In genomic region chr6:105069821-105070445, GRCh38 we compare ENCODE assay signal across 25 cellular contexts.
DNase-seq lines count a peak whose midpoint lies in the region; ATAC-seq, FAIRE-seq and TF ChIP-seq lines count a peak whose summit lies in the region.
"Had no signal": no experiment of that assay in that cellular context is flagged by ENCODE, and none has a peak within 500 bp of the region (broad histone marks: within the 10 kb centered on the region; RNA-seq: fewer than 3 reads in every experiment).

No MANE protein-coding gene starts in this region.

- no peaks in the 10 kb centered on the region for H3K9me3 Mint-ChIP-seq in H9
- H3K9me3 Mint-ChIP-seq in type B pancreatic cell = no peaks in the 10 kb centered on the region
- H3K9me3 Mint-ChIP-seq: activated naive CD8-positive, alpha-beta T cell treated with anti-CD3 and anti-CD28 coated beads, Interleukin-2, amount 50 U/mL, for 24 hours; CD4-positive, alpha-beta memory T cell; stimulated activated memory B cell treated with anti-CD40 and anti-IgM and Interleukin-4, amounts not matched to agents 10 μg/mL and 1 μg/mL and 100 μg/mL, for 72 hours had no signal

- no peaks in the 10 kb centered on the region for H3K79me1 ChIP-seq in H9 (ENCODE audit: insufficient read depth, low read depth, low read length, poor library complexity, severe bottlenecking)

- H3K27ac Mint-ChIP-seq in H9 (peak overlapping the region in 2 of 3 experiments; percentile 25 to 57; a peak in 2 of 7 replicates), type B pancreatic cell (peak overlapping the region; percentile 12)
- H3K27ac Mint-ChIP-seq: activated naive CD8-positive, alpha-beta T cell treated with anti-CD3 and anti-CD28 coated beads, Interleukin-2, amount 50 U/mL, for 24 hours; CD4-positive, alpha-beta memory T cell; stimulated activated memory B cell treated with anti-CD40 and anti-IgM and Interleukin-4, amounts not matched to agents 10 μg/mL and 1 μg/mL and 100 μg/mL, for 72 hours had no signal

- intact Hi-C loops in PC-3 (cut with micrococcal nuclease) (no loop called here), pancreas (cut with DNase I) (no loop called here)

- peaks cover 15 to 17% of the 10 kb centered on the region in 2 experiments for H3K4me1 Mint-ChIP-seq in H9
- H3K4me1 Mint-ChIP-seq in type B pancreatic cell (ENCODE audit: unreplicated experiment) = peaks cover 30% of the 10 kb centered on the region
- H3K4me1 Mint-ChIP-seq: activated naive CD8-positive, alpha-beta T cell treated with anti-CD3 and anti-CD28 coated beads, Interleukin-2, amount 50 U/mL, for 24 hours; CD4-positive, alpha-beta memory T cell; stimulated activated memory B cell treated with anti-CD40 and anti-IgM and Interleukin-4, amounts not matched to agents 10 μg/mL and 1 μg/mL and 100 μg/mL, for 72 hours had no signal

- H4K20me1 ChIP-seq in H9 (ENCODE audit: control insufficient read depth, insufficient read depth, insufficient read length) (no peaks in the 10 kb centered on the region), PC-3 (ENCODE audit: low read length) (no peaks in the 10 kb centered on the region)

- H3K36me3 Mint-ChIP-seq in H9 (ENCODE audit: insufficient read depth in 1 of 3, low read depth in 3 of 3) (peaks cover 3 to 9% (median 7%) of the 10 kb centered on the region in 3 experiments; a peak in 5 of 7 replicates), type B pancreatic cell (peaks cover 4% of the 10 kb centered on the region)
- H3K36me3 Mint-ChIP-seq: CD4-positive, alpha-beta memory T cell; stimulated activated memory B cell treated with anti-CD40 and anti-IgM and Interleukin-4, amounts not matched to agents 10 μg/mL and 1 μg/mL and 100 μg/mL, for 72 hours had no signal

- H3K4me1 ChIP-seq in H9 (ENCODE audit: insufficient read depth, low read length) = no peaks in the 10 kb centered on the region
- H3K4me1 ChIP-seq in PC-3 (ENCODE audit: insufficient read depth, low read length) = peaks cover 20% of the 10 kb centered on the region
- H3K4me1 ChIP-seq in pancreas = no peaks in the 10 kb centered on the region
- H3K4me1 ChIP-seq: lower lobe of right lung, right lobe of liver, upper lobe of right lung had no signal

- no peaks in the 10 kb centered on the region for H3K23me2 ChIP-seq in H9 (ENCODE audit: insufficient read length, low read depth, low read length, poor library complexity, severe bottlenecking)

- no peak for TF ChIP-seq CTCF in H9 (conservative IDR thresholded peaks at IDR 0.05)
- TF ChIP-seq CTCF in PC-3 (conservative IDR thresholded peaks at IDR 0.05; ENCODE audit: low read depth, low read length) = no peak
- no peak for TF ChIP-seq CTCF in fibroblast of mammary gland (conservative IDR thresholded peaks at IDR 0.05; ENCODE audit: control insufficient read depth, insufficient read depth, low read depth, low read length)
- TF ChIP-seq CTCF in type B pancreatic cell (conservative IDR thresholded peaks at IDR 0.05) = no peak
- no peak for TF ChIP-seq CTCF in pancreas (IDR thresholded peaks at IDR 0.05)

- no peak overlapping the region for H2BK20ac ChIP-seq in H9 (ENCODE audit: low read depth, low read length, poor library complexity, severe bottlenecking)

- POLR2A ChIA-PET in PC-3 (lab: Charles Lee; ENCODE audit: unreplicated experiment) = no interaction called here

- H3K4ac ChIP-seq in H9 (ENCODE audit: low read depth, low read length) = no peak overlapping the region

- no peak overlapping the region for H3K14ac ChIP-seq in H9 (ENCODE audit: insufficient read depth, low read length)

- H2BK15ac ChIP-seq in H9 (ENCODE audit: low read depth, low read length) = no peak overlapping the region

- H3F3A ChIP-seq in PC-3 (ENCODE audit: low read length, unreplicated experiment) = no peaks in the 10 kb centered on the region

- H3K9me2 ChIP-seq in PC-3 (replicated peaks; ENCODE audit: low read length) = no peaks in the 10 kb centered on the region

- no peaks in the 10 kb centered on the region for H3K9me3 ChIP-seq in H9 (ENCODE audit: control insufficient read depth, low read depth, low read length)
- H3K9me3 ChIP-seq in PC-3 (ENCODE audit: low read length) = no peaks in the 10 kb centered on the region
- no peaks in the 10 kb centered on the region for H3K9me3 ChIP-seq in pancreas
- H3K9me3 ChIP-seq: lower lobe of right lung, right lobe of liver, upper lobe of right lung had no signal

- H2BK5ac ChIP-seq in H9 (ENCODE audit: insufficient read length, low read length) = no peak overlapping the region

- DNase-seq in H9 (no peak), PC-3 (peak; percentile 14), fibroblast of mammary gland (ENCODE audit: low read depth) (peak; percentile 45), type B pancreatic cell (ENCODE audit: extremely low spot score, unreplicated experiment) (no peak), pancreas (no peak), 8988T (no peak)
- DNase-seq in central memory CD4-positive, alpha-beta T cell = no peak
- DNase-seq: activated CD8-positive, alpha-beta memory T cell treated with anti-CD3 and anti-CD28 coated beads for 24 hours; activated naive CD8-positive, alpha-beta T cell treated with anti-CD3 and anti-CD28 coated beads, Interleukin-2, amount 50 U/mL, for 24 hours; activated T-cell treated with anti-CD3 and anti-CD28 coated beads, Interleukin-2, amount 50 U/mL, for 48 hours; CD4-positive, alpha-beta memory T cell; DMS 273 treated with DMSO at 0.1 percent for 48 hours; GDM1; head of caudate nucleus; lower lobe of right lung; NCI-H146; NCI-H446 treated with DMSO at 0.1 percent for 48 hours; right lobe of liver; stimulated activated CD4-positive, alpha-beta T cell treated with anti-CD3 and anti-CD28 coated beads, Interleukin-12 subunit alpha, Interleukin-12 subunit beta, amount 100 ng/mL, for 4 hours; stimulated activated CD4-positive, alpha-beta T cell treated with anti-CD3 and anti-CD28 coated beads, Interleukin-4, amount 100 ng/mL, for 4 hours; T-helper 2 cell; upper lobe of right lung had no signal

- no peak overlapping the region for H3K4me3 Mint-ChIP-seq in H9
- H3K4me3 Mint-ChIP-seq in type B pancreatic cell = no peak overlapping the region
- H3K4me3 Mint-ChIP-seq: activated naive CD8-positive, alpha-beta T cell treated with anti-CD3 and anti-CD28 coated beads, Interleukin-2, amount 50 U/mL, for 24 hours; CD4-positive, alpha-beta memory T cell; stimulated activated memory B cell treated with anti-CD40 and anti-IgM and Interleukin-4, amounts not matched to agents 10 μg/mL and 1 μg/mL and 100 μg/mL, for 72 hours had no signal

- no peak for FAIRE-seq in pancreas (lab: Jason Lieb, UNC)
- FAIRE-seq: H54 had no signal

- H3K9ac ChIP-seq in H9 (ENCODE audit: extremely low read depth, insufficient read length, low read length) (no peak overlapping the region), PC-3 (ENCODE audit: low read length) (no peak overlapping the region)

- no peaks in the 10 kb centered on the region for H3K36me3 ChIP-seq in PC-3 (ENCODE audit: low read depth, low read length)
- H3K36me3 ChIP-seq in pancreas = no peaks in the 10 kb centered on the region
- H3K36me3 ChIP-seq: lower lobe of right lung, right lobe of liver, upper lobe of right lung had no signal

- no peak overlapping the region for H3K4me3 ChIP-seq in PC-3 (ENCODE audit: low read length)
- H3K4me3 ChIP-seq in fibroblast of mammary gland (ENCODE audit: control insufficient read depth, low read depth, low read length) = no peak overlapping the region
- H3K4me3 ChIP-seq in pancreas = no peak overlapping the region
- H3K4me3 ChIP-seq: lower lobe of right lung, right lobe of liver, SK-N-MC, upper lobe of right lung had no signal

- H3K27me3 Mint-ChIP-seq in H9 (ENCODE audit: low read depth) (no peaks in the 10 kb centered on the region), type B pancreatic cell (no peaks in the 10 kb centered on the region)

- no CpG with 5 or more reads among the region's 1 CpG for WGBS in H9 (ENCODE audit: extremely low coverage, insufficient read length, low lambda C conversion rate)
- 76 to 94% methylated on average over 1 of the region's 1 CpG for WGBS in pancreas, 2 donors

- H4K5ac ChIP-seq in H9 (ENCODE audit: insufficient read length, low read depth, low read length) = no peak overlapping the region

- H3K79me2 ChIP-seq in H9 (ENCODE audit: insufficient read depth, low read length) (peaks cover 2% of the 10 kb centered on the region; the same call in 1 of the 2 replicates), PC-3 (ENCODE audit: low read length) (no peaks in the 10 kb centered on the region)

- H2AFZ ChIP-seq in H9 (ENCODE audit: low read length) = no peak overlapping the region
- H2AFZ ChIP-seq in PC-3 (ENCODE audit: low read length) = no peak overlapping the region

- H2AK5ac ChIP-seq in H9 (ENCODE audit: insufficient read length, low read length) = no peak overlapping the region

- H2BK12ac ChIP-seq in H9 (ENCODE audit: insufficient read length, low read depth, low read length) = no peak overlapping the region

- ATAC-seq in PC-3 (peak; percentile 40; the same call in 1 of the 2 replicates), pancreas (no peak)
- ATAC-seq: activated naive CD8-positive, alpha-beta T cell treated with anti-CD3 and anti-CD28 coated beads, Interleukin-2, amount 50 U/mL, for 24 hours; lower lobe of right lung; right lobe of liver; stimulated activated memory B cell treated with anti-CD40 and anti-IgM and Interleukin-4, amounts not matched to agents 10 μg/mL and 1 μg/mL and 100 μg/mL, for 72 hours; upper lobe of right lung had no signal

- no peak overlapping the region for H2BK120ac ChIP-seq in H9 (ENCODE audit: low read depth, low read length, poor library complexity, severe bottlenecking)

- no peak overlapping the region for H4K91ac ChIP-seq in H9 (ENCODE audit: insufficient read length, low read depth, low read length)

- no peak overlapping the region for H3K56ac ChIP-seq in H9 (ENCODE audit: insufficient read length, low read depth, low read length)

- H3K4me2 ChIP-seq in H9 (ENCODE audit: insufficient read depth, insufficient read length, low read length) (no peak overlapping the region), PC-3 (ENCODE audit: low read length) (no peak overlapping the region)

- no peak overlapping the region for H3K23ac ChIP-seq in H9 (ENCODE audit: insufficient read length, low read depth, low read length)

- CTCF ChIA-PET in PC-3 (lab: Charles Lee) = no interaction called here

- H3K27ac ChIP-seq in H9 (ENCODE audit: insufficient read length, low read depth, low read length) (peak overlapping the region; percentile 46), PC-3 (ENCODE audit: low read length) (no peak overlapping the region), pancreas (no peak overlapping the region)
- H3K27ac ChIP-seq: lower lobe of right lung, right lobe of liver, SK-N-MC, upper lobe of right lung had no signal

- H4K8ac ChIP-seq in H9 (replicated peaks; ENCODE audit: insufficient read length, low read depth, low read length) = no peak overlapping the region

- no peak overlapping the region for H3K18ac ChIP-seq in H9 (ENCODE audit: insufficient read length, low read depth, low read length)

- H3K27me3 ChIP-seq in H9 (ENCODE audit: insufficient read depth, low read length) = no peaks in the 10 kb centered on the region
- no peaks in the 10 kb centered on the region for H3K27me3 ChIP-seq in PC-3 (ENCODE audit: low read length)
- H3K27me3 ChIP-seq in pancreas = peaks cover 0 to 4% (median 0%) of the 10 kb centered on the region in 4 donors
- H3K27me3 ChIP-seq: right lobe of liver had no signal

- BruUV-seq in PC-3 (replicated peaks; lab: Mats Ljungman, UMichigan) = no TSS peak

- H3T11ph ChIP-seq in H9 (ENCODE audit: low read length) = no peak overlapping the region

Comparison
In these comparisons a context has a peak if more than half of its experiments do, and no peak if none do; other contexts are left out.
1. DNase-seq: peak in PC-3 (single experiment) and fibroblast of mammary gland (single experiment); none in H9 (single experiment), type B pancreatic cell (single experiment), pancreas (0 of 6), central memory CD4-positive, alpha-beta T cell (single experiment) and 8988T (single experiment).